18 cellular contexts compared by ENCODE assay signal in the genomic region with DNA sequence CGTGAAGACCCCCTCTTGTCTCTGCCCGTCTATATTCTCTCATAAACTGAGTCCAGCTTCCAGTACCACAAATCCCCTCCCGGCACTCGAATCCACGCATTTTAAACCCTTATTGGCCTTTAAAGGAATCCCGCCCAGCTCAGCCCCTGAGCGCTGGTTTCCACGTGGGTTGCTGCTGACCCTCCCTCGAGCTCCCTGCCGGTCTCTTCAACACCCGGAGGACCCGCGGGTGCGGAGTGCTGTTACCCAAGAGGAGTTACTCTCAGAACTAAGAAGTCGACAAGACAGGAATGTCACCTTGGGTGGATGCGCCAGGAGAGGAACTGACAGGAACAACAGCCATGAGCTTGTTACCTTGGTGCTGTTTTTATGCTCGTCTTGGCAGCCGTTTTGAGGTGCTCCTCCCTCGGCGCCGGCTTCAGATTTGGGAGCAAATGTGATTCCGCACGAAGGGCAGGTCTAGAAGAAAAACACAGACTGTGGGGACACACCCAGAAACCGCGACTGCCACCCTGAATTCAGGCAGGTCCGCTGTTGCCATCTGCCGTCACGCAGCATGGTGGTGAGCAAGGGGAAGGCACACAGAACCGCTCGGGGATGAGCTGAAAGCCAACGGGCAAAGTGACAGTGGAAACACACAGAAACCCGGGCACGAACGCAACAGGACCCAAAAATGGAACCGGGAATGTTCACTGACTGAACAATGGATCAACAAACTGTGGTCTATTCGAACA.
DNase-seq lines count a peak whose midpoint lies in the region; ATAC-seq and TF ChIP-seq lines count a peak whose summit lies in the region.
"Had no signal": no experiment of that assay in that cellular context is flagged by ENCODE, and none has a peak within 500 bp of the region (broad histone marks: within the 10 kb centered on the region; RNA-seq: fewer than 3 reads in every experiment).

No MANE protein-coding gene starts in this region.

- intact Hi-C loops in CD14-positive monocyte (cut with micrococcal nuclease) (no loop called here), lower lobe of right lung (cut with DNase I) (no loop called here)

- ATAC-seq in WTC11 (no peak), lower lobe of right lung (no peak), GM21367 (IDR thresholded peaks at IDR 0.05; ENCODE audit: unreplicated experiment) (no peak)
- ATAC-seq: HCT116, K562 had no signal

- no peaks in the 10 kb centered on the region for H3K9me3 ChIP-seq in lower lobe of right lung
- H3K9me3 ChIP-seq: BE2C, Caco-2 had no signal

- H3K9me3 Mint-ChIP-seq in CD14-positive monocyte, result no peaks in the 10 kb centered on the region
- no peaks in the 10 kb centered on the region for H3K9me3 Mint-ChIP-seq in WTC11
- H3K9me3 Mint-ChIP-seq: CD4-positive, alpha-beta T cell; HFFc6 had no signal

- H3K4me1 Mint-ChIP-seq in CD14-positive monocyte (peaks cover 6% of the 10 kb centered on the region), WTC11 (peaks cover 3% of the 10 kb centered on the region; the same call in 1 of the 2 replicates)

- H3K36me3 Mint-ChIP-seq in CD14-positive monocyte (peaks cover 23 to 40% of the 10 kb centered on the region in 2 donors), WTC11 (no peaks in the 10 kb centered on the region)

- DNase-seq in CD14-positive monocyte (ENCODE audit: low spot score) (no peak), G401 (ENCODE audit: low spot score) (peak; percentile 37), WTC11 (ENCODE audit: low spot score) (no peak), lower lobe of right lung (peak; percentile 31), NCI-H1092 treated with DMSO at 0.1 percent for 48 hours (lab: John Stamatoyannopoulos, UW) (no peak), epidermal melanocyte (ENCODE audit: insufficient read length, low spot score) (no peak), NCI-H526 (lab: John Stamatoyannopoulos, UW) (no peak)
- DNase-seq: ACHN; BE2C; Caco-2; CD4-positive, alpha-beta T cell; GDM1; HFFc6; IMR-90 had no signal

- no peak overlapping the region for H3K4me3 ChIP-seq in lower lobe of right lung
- H3K4me3 ChIP-seq: K562 had no signal

- H3K27me3 Mint-ChIP-seq in CD14-positive monocyte (ENCODE audit: low read depth in 3 of 3), result peaks cover 0 to 3% (median 0%) of the 10 kb centered on the region in 3 donors
- H3K27me3 Mint-ChIP-seq in WTC11 (ENCODE audit: low read depth), result no peaks in the 10 kb centered on the region
- H3K27me3 Mint-ChIP-seq: CD4-positive, alpha-beta T cell had no signal

- H3K36me3 ChIP-seq in lower lobe of right lung, result peaks cover 21% of the 10 kb centered on the region

- POLR2A ChIA-PET in WTC11 (lab: Charles Lee), result interaction anchor here (0.5 kb wide), 1 partner anchor 48 kb away, joined by 3 read pairs; no protein-coding TSS in a partner anchor

- no peaks in the 10 kb centered on the region for H3K4me1 ChIP-seq in lower lobe of right lung
- H3K4me1 ChIP-seq: BE2C, Caco-2 had no signal

- H3K4me3 Mint-ChIP-seq in CD14-positive monocyte (no peak overlapping the region), WTC11 (no peak overlapping the region)
- H3K4me3 Mint-ChIP-seq: CD4-positive, alpha-beta T cell; HFFc6 had no signal

- TF ChIP-seq CTCF in CD14-positive monocyte (IDR thresholded peaks at IDR 0.05) (no peak), WTC11 (IDR thresholded peaks at IDR 0.05) (no peak), lower lobe of right lung (IDR thresholded peaks at IDR 0.05) (no peak)

- H3K27ac Mint-ChIP-seq in CD14-positive monocyte, result peak overlapping the region in 4 of 7 donors; percentile 26 to 82 (median 68)
- peak overlapping the region; percentile 16; the same call in 1 of the 2 replicates for H3K27ac Mint-ChIP-seq in WTC11
- H3K27ac Mint-ChIP-seq: CD4-positive, alpha-beta T cell; HFFc6 had no signal

- CTCF ChIA-PET in WTC11 (lab: Charles Lee), result interaction anchor here (0.9 kb wide), 1 partner anchor 10 kb away, joined by 3 read pairs; no protein-coding TSS in a partner anchor

- H3K27me3 ChIP-seq in lower lobe of right lung (ENCODE audit: low read depth), result no peaks in the 10 kb centered on the region
- H3K27me3 ChIP-seq: BE2C had no signal

- H3K27ac ChIP-seq in lower lobe of right lung, result no peak overlapping the region
- H3K27ac ChIP-seq: HL-60 had no signal

- in situ Hi-C loops in G401 (cut with HindIII; ENCODE audit: low sequenced_read_pairs), result no loop called here

TF ChIP-seq in WTC11, 78 proteins besides CTCF, POLR2A, EP300 and RAD21 (continues in another document):
- TF ChIP-seq ZNF416 (CRISPR knock-in tag; IDR thresholded peaks at IDR 0.05) (no peak), ZNF219 (CRISPR knock-in tag; IDR thresholded peaks at IDR 0.05; ENCODE audit: borderline replicate concordance) (no peak), NR3C1 (CRISPR knock-in tag; conservative IDR thresholded peaks at IDR 0.05; ENCODE audit: low read depth) (no peak), JAZF1 (CRISPR knock-in tag; IDR thresholded peaks at IDR 0.05) (no peak), NR2C2 (CRISPR knock-in tag; IDR thresholded peaks at IDR 0.05) (no peak), NFE2L1 (CRISPR knock-in tag; IDR thresholded peaks at IDR 0.05) (no peak), ZNF121 (CRISPR knock-in tag; IDR thresholded peaks at IDR 0.05) (no peak), KAT7 (CRISPR knock-in tag; IDR thresholded peaks at IDR 0.05; ENCODE audit: borderline replicate concordance) (no peak), ZNF281 (CRISPR knock-in tag; IDR thresholded peaks at IDR 0.05) (no peak), RORB (CRISPR knock-in tag; IDR thresholded peaks at IDR 0.05) (no peak), ELF4 (CRISPR knock-in tag; IDR thresholded peaks at IDR 0.05; ENCODE audit: low read depth) (no peak), CBFB (CRISPR knock-in tag; IDR thresholded peaks at IDR 0.05; ENCODE audit: low read depth) (no peak), ZNF263 (CRISPR knock-in tag; IDR thresholded peaks at IDR 0.05; ENCODE audit: low read depth) (no peak), ARID4B (CRISPR knock-in tag; IDR thresholded peaks at IDR 0.05; ENCODE audit: borderline replicate concordance) (no peak), NFYB (CRISPR knock-in tag; conservative IDR thresholded peaks at IDR 0.05; ENCODE audit: low read depth) (no peak), GTF2I (CRISPR knock-in tag; conservative IDR thresholded peaks at IDR 0.05) (no peak)

Comparison
In these comparisons a context has a peak if more than half of its experiments do, and no peak if none do; other contexts are left out.
1. DNase-seq: peak in G401 (single experiment) and lower lobe of right lung (single experiment); none in CD14-positive monocyte (single experiment), WTC11 (single experiment), NCI-H1092 treated with DMSO at 0.1 percent for 48 hours (single experiment), epidermal melanocyte (single experiment) and NCI-H526 (0 of 2).